Comparison of ENCODE assay signal across 9 cellular contexts in genomic region chrX:12080265-12080664, GRCh38. TPM values are rescaled to one million over a fixed set of nuclear protein-coding genes. Genes with fewer than 3 reads are reported as not detected.
DNase-seq lines count a peak whose midpoint lies in the region; ATAC-seq and TF ChIP-seq lines count a peak whose summit lies in the region.
"Had no signal": no experiment of that assay in that cellular context is flagged by ENCODE, and none has a peak within 500 bp of the region (broad histone marks: within the 10 kb centered on the region; RNA-seq: fewer than 3 reads in every experiment).

No MANE protein-coding gene starts in this region.

- no peak overlapping the region for H3K4me3 ChIP-seq in OCI-LY7 (ENCODE audit: low read depth, low read length, poor library complexity, severe bottlenecking)

- no peaks in the 10 kb centered on the region for H3K36me3 Mint-ChIP-seq in type B pancreatic cell
- H3K36me3 Mint-ChIP-seq: IgD-negative memory B cell had no signal

- peaks cover 14% of the 10 kb centered on the region for H3K27me3 Mint-ChIP-seq in type B pancreatic cell
- H3K27me3 Mint-ChIP-seq: IgD-negative memory B cell had no signal

- no peaks in the 10 kb centered on the region for H3K9me3 Mint-ChIP-seq in type B pancreatic cell

- no peak overlapping the region for H2AFZ ChIP-seq in OCI-LY7 (ENCODE audit: low read length)

- H3K27ac Mint-ChIP-seq in type B pancreatic cell: no peak overlapping the region
- H3K27ac Mint-ChIP-seq: IgD-negative memory B cell had no signal

- TF ChIP-seq CTCF in OCI-LY7 (conservative IDR thresholded peaks at IDR 0.05; ENCODE audit: low read length): peak; percentile 64
- peak; percentile 67 for TF ChIP-seq CTCF in foreskin keratinocyte (conservative IDR thresholded peaks at IDR 0.05)
- peak; percentile 73 for TF ChIP-seq CTCF in type B pancreatic cell (conservative IDR thresholded peaks at IDR 0.05)

- H3K9me2 ChIP-seq in OCI-LY7 (ENCODE audit: insufficient read depth, low read length): no peaks in the 10 kb centered on the region

- no peaks in the 10 kb centered on the region for H3K79me2 ChIP-seq in OCI-LY7 (ENCODE audit: insufficient read depth, low read depth, low read length)

- peak; percentile 68 for ATAC-seq in HG02852 (IDR thresholded peaks at IDR 0.05; ENCODE audit: unreplicated experiment)
- ATAC-seq in foreskin keratinocyte: no peak
- ATAC-seq in GM19328 (IDR thresholded peaks at IDR 0.05; ENCODE audit: unreplicated experiment): no peak

- H4K20me1 ChIP-seq in OCI-LY7 (ENCODE audit: insufficient read depth, low read length): no peaks in the 10 kb centered on the region

- no peak overlapping the region for H3K4me2 ChIP-seq in OCI-LY7 (ENCODE audit: low read length)

- intact Hi-C loops in OCI-LY7 (cut with micrococcal nuclease; ENCODE audit: unreplicated experiment): loop anchor here (10.0 kb wide), 1 partner anchor 485 kb away; no protein-coding TSS in a partner anchor

- H3K4me1 ChIP-seq in OCI-LY7 (ENCODE audit: insufficient read depth, low read length, poor library complexity, severe bottlenecking) (no peaks in the 10 kb centered on the region), foreskin keratinocyte (no peaks in the 10 kb centered on the region)

- no peaks in the 10 kb centered on the region for H3K9me3 ChIP-seq in OCI-LY7 (ENCODE audit: low read length)

- H3K27me3 ChIP-seq in foreskin keratinocyte: no peaks in the 10 kb centered on the region

- CTCF ChIA-PET in OCI-LY7 (lab: Charles Lee; ENCODE audit: unreplicated experiment): no interaction called here

- DNase-seq in D341Med (ENCODE audit: low spot score) (peak; percentile 37), OCI-LY7 (ENCODE audit: low spot score) (peak; percentile 9), foreskin keratinocyte (no peak), type B pancreatic cell (ENCODE audit: extremely low spot score, unreplicated experiment) (no peak)
- DNase-seq in stimulated activated naive CD4-positive, alpha-beta T cell (lab: John Stamatoyannopoulos, UW): no peak
- DNase-seq in activated CD4-positive, alpha-beta T cell treated with anti-CD3 and anti-CD28 coated beads for 4 hours: no peak

- H3K27ac ChIP-seq in OCI-LY7 (ENCODE audit: low read depth, low read length, poor library complexity, severe bottlenecking) (no peak overlapping the region), foreskin keratinocyte (no peak overlapping the region)

- BruUV-seq in OCI-LY7 (replicated peaks; lab: Mats Ljungman, UMichigan): no TSS peak

- no peaks in the 10 kb centered on the region for H3K36me3 ChIP-seq in OCI-LY7 (ENCODE audit: insufficient read depth, low read length)

- no peak overlapping the region for H3K4me3 Mint-ChIP-seq in type B pancreatic cell
- H3K4me3 Mint-ChIP-seq: IgD-negative memory B cell had no signal

- POLR2A ChIA-PET in OCI-LY7 (lab: Charles Lee): interaction anchor here (0.6 to 0.8 kb wide), 2 partner anchors 9 to 425 kb away, joined by 3 read pairs; no protein-coding TSS in a partner anchor

- no peaks in the 10 kb centered on the region for H3K4me1 Mint-ChIP-seq in type B pancreatic cell (ENCODE audit: unreplicated experiment)

RNA-seq across cellular contexts. Expression of gene FRMPD4, which starts 58.0 kb away (rescaled TPM):
- total RNA-seq in OCI-LY7 (2014; rRNA removed; shearing (Covaris generic)): not detected in 2 replicates
- total RNA-seq in OCI-LY7 (2022) (not detected in 2 replicates), foreskin keratinocyte (0.07 and 0.41 TPM in 2 replicates), type B pancreatic cell (ENCODE audit: low replicate concordance) (0.21 and 0.22 TPM in 2 replicates)
- 0.02 and 0.07 TPM in 2 replicates for polyA plus RNA-seq in foreskin keratinocyte
- polyA plus RNA-seq: IgD-negative memory B cell had no signal

Comparison
In these comparisons a context has a peak if more than half of its experiments do, and no peak if none do; other contexts are left out.
1. DNase-seq: peak in D341Med (single experiment) and OCI-LY7 (single experiment); none in foreskin keratinocyte (0 of 2), type B pancreatic cell (single experiment), stimulated activated naive CD4-positive, alpha-beta T cell (0 of 6) and activated CD4-positive, alpha-beta T cell treated with anti-CD3 and anti-CD28 coated beads for 4 hours (0 of 2).
2. Peak in every context shown above with its lines, with median percentiles within 50 percentile points of each other: CTCF ChIP-seq.